Comparison of ENCODE assay signal across 8 cellular contexts in genomic region chr16:10521681-10522274, GRCh38. TPM values are rescaled to one million over a fixed set of nuclear protein-coding genes. Genes with fewer than 3 reads are reported as not detected.
DNase-seq lines count a peak whose midpoint lies in the region; ATAC-seq and TF ChIP-seq lines count a peak whose summit lies in the region.

No MANE protein-coding gene starts in this region.

- H3K36me3 ChIP-seq in endodermal cell (ENCODE audit: control insufficient read depth, insufficient read depth, low read length) (no peaks in the 10 kb centered on the region), mesendoderm (ENCODE audit: control insufficient read depth, insufficient read depth, low read length) (no peaks in the 10 kb centered on the region), tibial nerve (peaks cover 0 to 52% (median 0%) of the 10 kb centered on the region in 3 donors)

- no peak overlapping the region for H3K4me3 ChIP-seq in endodermal cell (ENCODE audit: low read length)
- no peak overlapping the region for H3K4me3 ChIP-seq in mesendoderm (ENCODE audit: low read length)
- no peak overlapping the region for H3K4me3 ChIP-seq in tibial nerve

- H3K27ac ChIP-seq in endodermal cell (ENCODE audit: low read depth, low read length) = no peak overlapping the region
- H3K27ac ChIP-seq in mesendoderm (ENCODE audit: low read depth, low read length) = no peak overlapping the region
- peak overlapping the region in 1 of 4 donors; percentile 11 for H3K27ac ChIP-seq in tibial nerve

- H2BK120ac ChIP-seq in mesendoderm (ENCODE audit: low read depth, low read length) = no peak overlapping the region

- no peak overlapping the region for H3K23ac ChIP-seq in mesendoderm (ENCODE audit: low read length)

- H3K56ac ChIP-seq in mesendoderm (ENCODE audit: low read length) = no peak overlapping the region

- H3K4me1 Mint-ChIP-seq in endodermal cell = peaks cover 2% of the 10 kb centered on the region

- no peaks in the 10 kb centered on the region for H3K9me3 ChIP-seq in endodermal cell (ENCODE audit: control insufficient read depth, low read length)
- no peaks in the 10 kb centered on the region for H3K9me3 ChIP-seq in tibial nerve

- H3K4me1 ChIP-seq in endodermal cell (ENCODE audit: control insufficient read depth, insufficient read depth, low read length) (no peaks in the 10 kb centered on the region), mesendoderm (ENCODE audit: control insufficient read depth, low read depth, low read length) (no peaks in the 10 kb centered on the region), tibial nerve (no peaks in the 10 kb centered on the region)

- peaks cover 3% of the 10 kb centered on the region for H3K27me3 Mint-ChIP-seq in endodermal cell (ENCODE audit: insufficient read depth)

- peak in 1 of 2 donors; percentile 64 for TF ChIP-seq EP300 in tibial nerve (IDR thresholded peaks at IDR 0.05)

- no peak for ATAC-seq in GM18870 (IDR thresholded peaks at IDR 0.05; ENCODE audit: unreplicated experiment)

- H3K4me3 Mint-ChIP-seq in endodermal cell = no peak overlapping the region

- H3K4me2 ChIP-seq in mesendoderm (ENCODE audit: low read length) = no peak overlapping the region

- no peaks in the 10 kb centered on the region for H3K79me2 ChIP-seq in mesendoderm (ENCODE audit: control insufficient read depth, insufficient read depth, low read length)

- H3K36me3 Mint-ChIP-seq in endodermal cell (ENCODE audit: low read depth) = no peaks in the 10 kb centered on the region

- no peak overlapping the region for H3K18ac ChIP-seq in mesendoderm (ENCODE audit: low read length)

- in situ Hi-C loops in GM13977 (cut with MboI; ENCODE audit: low pct_unique_long_range_greater_than_20kb, low sequenced_read_pairs, unreplicated experiment) = loop anchor here (10.0 kb wide), 1 partner anchor 393 kb away; no protein-coding TSS in a partner anchor

- DNase-seq in AG08395 (ENCODE audit: low spot score) (peak; percentile 79), GM13977 (ENCODE audit: low spot score) (peak; percentile 72), NCI-H2227 (lab: John Stamatoyannopoulos, UW; ENCODE audit: unreplicated experiment) (peak; percentile 62), endodermal cell (peak; percentile 82), mesendoderm (peak; percentile 68), tibial nerve (ENCODE audit: low spot score in 2 of 2) (peak; percentile 37 to 69)
- peak; percentile 60 for DNase-seq in activated CD4-positive, alpha-beta T cell treated with anti-CD3 and anti-CD28 coated beads for 48 hours

- H3K27me3 ChIP-seq in endodermal cell (ENCODE audit: control insufficient read depth, insufficient read depth, low read length, poor library complexity, severe bottlenecking) (no peaks in the 10 kb centered on the region), mesendoderm (ENCODE audit: insufficient read depth, low read length, poor library complexity) (no peaks in the 10 kb centered on the region), tibial nerve (no peaks in the 10 kb centered on the region)

- H3K9ac ChIP-seq in endodermal cell (ENCODE audit: extremely low read depth, low read length, poor library complexity, severe bottlenecking) (no peak overlapping the region), mesendoderm (ENCODE audit: low read length) (no peak overlapping the region)

- H2AK5ac ChIP-seq in mesendoderm (ENCODE audit: low read length) = no peak overlapping the region

- H2BK5ac ChIP-seq in mesendoderm (ENCODE audit: low read length) = no peak overlapping the region

- no peaks in the 10 kb centered on the region for H3K79me1 ChIP-seq in mesendoderm (ENCODE audit: low read length)

- H3K9me3 Mint-ChIP-seq in endodermal cell = no peaks in the 10 kb centered on the region

- H2BK15ac ChIP-seq in mesendoderm (replicated peaks; ENCODE audit: low read depth) = no peak overlapping the region

- no peak overlapping the region for H3K27ac Mint-ChIP-seq in endodermal cell

- H4K8ac ChIP-seq in mesendoderm (ENCODE audit: low read depth, low read length) = no peak overlapping the region

- WGBS in endodermal cell (ENCODE audit: insufficient coverage in 1 of 2, insufficient read length in 1 of 2), 2 experiments = 37 to 43% methylated on average over 5 to 9 of the region's 9 CpGs
- WGBS in mesendoderm (ENCODE audit: extremely low coverage, insufficient coverage, low lambda C conversion rate) = no CpG with 5 or more reads among the region's 9 CpGs
- 31 to 35% methylated on average over 9 of the region's 9 CpGs for WGBS in tibial nerve, 2 donors

- TF ChIP-seq CTCF in GM13977 (IDR thresholded peaks at IDR 0.05; ENCODE audit: extremely low read depth, insufficient read depth, missing control alignments) (peak; percentile 65), endodermal cell (conservative IDR thresholded peaks at IDR 0.05) (peak; percentile 95), tibial nerve (IDR thresholded peaks at IDR 0.05) (peak; percentile 75 to 86 (median 80))

- TF ChIP-seq POLR2A in tibial nerve (IDR thresholded peaks at IDR 0.05) = no peak

- no peak overlapping the region for H3K4ac ChIP-seq in mesendoderm (ENCODE audit: low read depth, low read length)

- H4K5ac ChIP-seq in mesendoderm (ENCODE audit: low read length) = no peak overlapping the region

RNA-seq across cellular contexts. Expression of gene EMP2, which starts 58.6 kb away (rescaled TPM):
- total RNA-seq in endodermal cell (10 to 100 TPM; 19.0 to 20.7 TPM), tibial nerve (10 to 100 TPM; 60.5 to 72.1 (median 65.5) TPM)
- polyA plus RNA-seq in endodermal cell (2013, experiment 1 of 2) = 21.1 TPM
- polyA plus RNA-seq in endodermal cell (2013, experiment 2 of 2) = 20.1 TPM
- polyA plus RNA-seq in mesendoderm (2013, experiment 1 of 2) = 14.8 TPM
- 14.4 TPM for polyA plus RNA-seq in mesendoderm (2013, experiment 2 of 2)
